In genomic region chr11:11849127-11849746, GRCh38 we compare ENCODE assay signal across 8 cellular contexts. TPM values are rescaled to one million over a fixed set of nuclear protein-coding genes. Genes with fewer than 3 reads are reported as not detected.
A peak's percentile ranks its signal among the peaks of the same experiment; 100 is the strongest.
DNase-seq lines count a peak whose midpoint lies in the region; ATAC-seq and TF ChIP-seq lines count a peak whose summit lies in the region.

No MANE protein-coding gene starts in this region.

- H3K4me1 ChIP-seq in esophagus squamous epithelium (peaks cover 13 to 97% (median 41%) of the 10 kb centered on the region in 3 donors), neutrophil (ENCODE audit: control insufficient read depth in 1 of 2, insufficient read depth in 1 of 2, low read depth in 1 of 2, low read length in 1 of 2) (peaks cover 6 to 13% of the 10 kb centered on the region in 2 experiments), tibial nerve (peaks cover 0 to 93% (median 46%) of the 10 kb centered on the region in 4 donors)

- H3K4me3 ChIP-seq in esophagus squamous epithelium (no peak overlapping the region), neutrophil (ENCODE audit: low read depth in 1 of 2, low read length in 1 of 2) (no peak overlapping the region), tibial nerve (no peak overlapping the region)

- H3K27me3 ChIP-seq in esophagus squamous epithelium = no peaks in the 10 kb centered on the region
- H3K27me3 ChIP-seq in neutrophil = no peaks in the 10 kb centered on the region
- no peaks in the 10 kb centered on the region for H3K27me3 ChIP-seq in tibial nerve

- H3K36me3 ChIP-seq in esophagus squamous epithelium (no peaks in the 10 kb centered on the region), neutrophil (no peaks in the 10 kb centered on the region), tibial nerve (no peaks in the 10 kb centered on the region)

- TF ChIP-seq EP300 in tibial nerve (IDR thresholded peaks at IDR 0.05) = no peak

- TF ChIP-seq POLR2A in esophagus squamous epithelium (IDR thresholded peaks at IDR 0.05) = no peak
- TF ChIP-seq POLR2A in tibial nerve (IDR thresholded peaks at IDR 0.05) = no peak

- no peaks in the 10 kb centered on the region for H3K9me3 ChIP-seq in esophagus squamous epithelium
- no peaks in the 10 kb centered on the region for H3K9me3 ChIP-seq in neutrophil
- H3K9me3 ChIP-seq in tibial nerve = no peaks in the 10 kb centered on the region

- intact Hi-C loops in esophagus squamous epithelium (cut with DNase I) = no loop called here

- peak; percentile 33 to 72 (median 48) for TF ChIP-seq CTCF in esophagus squamous epithelium (IDR thresholded peaks at IDR 0.05)
- TF ChIP-seq CTCF in neutrophil (IDR thresholded peaks at IDR 0.05) = peak; percentile 49
- TF ChIP-seq CTCF in tibial nerve (IDR thresholded peaks at IDR 0.05) = peak; percentile 1 to 65 (median 38)

- ATAC-seq in GM19328 (IDR thresholded peaks at IDR 0.05; ENCODE audit: unreplicated experiment) = peak; percentile 73
- peak; percentile 63 for ATAC-seq in HG03378 (IDR thresholded peaks at IDR 0.05; ENCODE audit: unreplicated experiment)

- DNase-seq in COLO668 (lab: John Stamatoyannopoulos, UW; ENCODE audit: unreplicated experiment) = peak; percentile 42
- DNase-seq in NCI-H82 treated with DMSO at 0.1 percent for 48 hours (lab: John Stamatoyannopoulos, UW; ENCODE audit: unreplicated experiment) = peak; percentile 20
- DNase-seq in activated CD8-positive, alpha-beta memory T cell treated with anti-CD3 and anti-CD28 coated beads, Interleukin-2, amount 50 U/mL, for 4 hours = peak; percentile 54
- no peak for DNase-seq in esophagus squamous epithelium (lab: John Stamatoyannopoulos, UW)
- peak in 1 of 2 donors; percentile 33 for DNase-seq in tibial nerve (ENCODE audit: low spot score in 2 of 2)

- H3K27ac ChIP-seq in esophagus squamous epithelium (peak overlapping the region in 3 of 4 donors; percentile 24 to 53 (median 30)), neutrophil (peak overlapping the region; percentile 16), tibial nerve (peak overlapping the region in 2 of 4 donors; percentile 27 to 55)

- WGBS in esophagus squamous epithelium, 2 donors = 33 to 47% methylated on average over 3 of the region's 3 CpGs
- 50 to 51% methylated on average over 3 of the region's 3 CpGs for WGBS in tibial nerve, 2 donors

RNA-seq across cellular contexts. Expression of gene USP47, which starts 7.5 kb away (rescaled TPM):
- total RNA-seq in esophagus squamous epithelium (10 to 100 TPM; 30.5 to 74.2 (median 43.6) TPM), tibial nerve (10 to 100 TPM; 63.3 to 91.8 (median 84.5) TPM)
